Comparison of ENCODE assay signal across 17 cellular contexts in genomic region chr13:38703255-38703654, GRCh38. TPM values are rescaled to one million over a fixed set of nuclear protein-coding genes. Genes with fewer than 3 reads are reported as not detected.
DNase-seq lines count a peak whose midpoint lies in the region; TF ChIP-seq lines count a peak whose summit lies in the region.
"Had no signal": no experiment of that assay in that cellular context is flagged by ENCODE, and none has a peak within 500 bp of the region (broad histone marks: within the 10 kb centered on the region; RNA-seq: fewer than 3 reads in every experiment).

No MANE protein-coding gene starts in this region.

- TF ChIP-seq CTCF in Calu3 (IDR thresholded peaks at IDR 0.05; ENCODE audit: unreplicated experiment) (no peak), mesothelial cell of epicardium (IDR thresholded peaks at IDR 0.05; ENCODE audit: unreplicated experiment) (no peak), progenitor cell of endocrine pancreas (IDR thresholded peaks at IDR 0.05; ENCODE audit: unreplicated experiment) (no peak)

- H3K9ac ChIP-seq in skeletal muscle tissue (ENCODE audit: low read depth in 1 of 3, low read length in 3 of 3), result peak overlapping the region; percentile 25 to 52 (median 36)

- H3K36me3 ChIP-seq in skeletal muscle tissue (ENCODE audit: control insufficient read depth in 3 of 3, insufficient read depth in 3 of 3, low read length in 3 of 3), result no peaks in the 10 kb centered on the region

- H3K27ac Mint-ChIP-seq in Calu3 (ENCODE audit: unreplicated experiment), result peak overlapping the region; percentile 17
- H3K27ac Mint-ChIP-seq in mesothelial cell of epicardium, result peak overlapping the region; percentile 90
- H3K27ac Mint-ChIP-seq in activated CD4-positive, alpha-beta T cell treated with anti-CD3 and anti-CD28 coated beads, Interleukin-2, amount 10 ng/mL, durations not matched to agents 24 days and 14 days, result no peak overlapping the region
- no peak overlapping the region for H3K27ac Mint-ChIP-seq in progenitor cell of endocrine pancreas
- H3K27ac Mint-ChIP-seq: CD4-positive, alpha-beta T cell; H9 had no signal

- no peak overlapping the region for H3K4me3 ChIP-seq in skeletal muscle tissue (ENCODE audit: low read length in 3 of 3)
- H3K4me3 ChIP-seq: A549 had no signal

- intact Hi-C loops in Calu3 (cut with micrococcal nuclease; ENCODE audit: unreplicated experiment), result no loop called here
- intact Hi-C loops in activated CD4-positive, alpha-beta T cell treated with anti-CD3 and anti-CD28 coated beads, Interleukin-2, amount 10 ng/mL, durations not matched to agents 24 days and 14 days (cut with micrococcal nuclease), result no loop called here

- DNase-seq in Calu3 (no peak), mesothelial cell of epicardium (ENCODE audit: low spot score in 2 of 2, unreplicated experiment in 2 of 2) (no peak), retina (peak; percentile 36), progenitor cell of endocrine pancreas (ENCODE audit: low spot score, unreplicated experiment) (no peak), NCI-H146 treated with DMSO at 0.1 percent for 48 hours (lab: John Stamatoyannopoulos, UW; ENCODE audit: unreplicated experiment) (no peak)
- no peak for DNase-seq in activated CD4-positive, alpha-beta T cell treated with anti-CD3 and anti-CD28 coated beads, Interleukin-2, amount 10 ng/mL, durations not matched to agents 24 days and 14 days
- DNase-seq: AML-193; Caco-2; CD4-positive, alpha-beta T cell; DMS79 treated with DMSO at 0.1 percent for 48 hours; GF-D8; H9 had no signal

- H3K9me3 Mint-ChIP-seq in Calu3 (ENCODE audit: low read depth, unreplicated experiment), result no peaks in the 10 kb centered on the region
- H3K9me3 Mint-ChIP-seq in mesothelial cell of epicardium, result no peaks in the 10 kb centered on the region
- no peaks in the 10 kb centered on the region for H3K9me3 Mint-ChIP-seq in activated CD4-positive, alpha-beta T cell treated with anti-CD3 and anti-CD28 coated beads, Interleukin-2, amount 10 ng/mL, durations not matched to agents 24 days and 14 days
- no peaks in the 10 kb centered on the region for H3K9me3 Mint-ChIP-seq in progenitor cell of endocrine pancreas (ENCODE audit: low read depth)
- H3K9me3 Mint-ChIP-seq: CD4-positive, alpha-beta T cell; H9 had no signal

- peak overlapping the region; percentile 91 for H3K27ac ChIP-seq in skeletal muscle tissue (ENCODE audit: low read depth, low read length)
- H3K27ac ChIP-seq: 22Rv1, A549, C4-2B had no signal

- peaks cover 51% of the 10 kb centered on the region for H3K4me1 Mint-ChIP-seq in Calu3 (ENCODE audit: low read depth, unreplicated experiment)
- peaks cover 80% of the 10 kb centered on the region for H3K4me1 Mint-ChIP-seq in mesothelial cell of epicardium
- no peaks in the 10 kb centered on the region for H3K4me1 Mint-ChIP-seq in activated CD4-positive, alpha-beta T cell treated with anti-CD3 and anti-CD28 coated beads, Interleukin-2, amount 10 ng/mL, durations not matched to agents 24 days and 14 days
- peaks cover 14% of the 10 kb centered on the region for H3K4me1 Mint-ChIP-seq in progenitor cell of endocrine pancreas (ENCODE audit: low read depth)

- H3K27me3 Mint-ChIP-seq in Calu3 (ENCODE audit: unreplicated experiment), result no peaks in the 10 kb centered on the region
- no peaks in the 10 kb centered on the region for H3K27me3 Mint-ChIP-seq in mesothelial cell of epicardium (ENCODE audit: low read depth)
- H3K27me3 Mint-ChIP-seq in activated CD4-positive, alpha-beta T cell treated with anti-CD3 and anti-CD28 coated beads, Interleukin-2, amount 10 ng/mL, durations not matched to agents 24 days and 14 days, result no peaks in the 10 kb centered on the region
- H3K27me3 Mint-ChIP-seq in progenitor cell of endocrine pancreas, result no peaks in the 10 kb centered on the region
- H3K27me3 Mint-ChIP-seq: CD4-positive, alpha-beta T cell had no signal

- H3K9me3 ChIP-seq in skeletal muscle tissue (ENCODE audit: control insufficient read depth in 3 of 3, low read length in 3 of 3), result no peaks in the 10 kb centered on the region
- H3K9me3 ChIP-seq: A549, Caco-2 had no signal

- H3K27me3 ChIP-seq in skeletal muscle tissue (ENCODE audit: control insufficient read depth in 3 of 3, insufficient read depth in 3 of 3, low read length in 3 of 3), result no peaks in the 10 kb centered on the region

- no peaks in the 10 kb centered on the region for H3K36me3 Mint-ChIP-seq in Calu3 (ENCODE audit: insufficient read depth, unreplicated experiment)
- peaks cover 2% of the 10 kb centered on the region for H3K36me3 Mint-ChIP-seq in mesothelial cell of epicardium
- H3K36me3 Mint-ChIP-seq in activated CD4-positive, alpha-beta T cell treated with anti-CD3 and anti-CD28 coated beads, Interleukin-2, amount 10 ng/mL, durations not matched to agents 24 days and 14 days (ENCODE audit: low read depth), result no peaks in the 10 kb centered on the region
- H3K36me3 Mint-ChIP-seq in progenitor cell of endocrine pancreas (ENCODE audit: insufficient read depth), result peaks cover 22% of the 10 kb centered on the region

- H3K4me1 ChIP-seq in skeletal muscle tissue (ENCODE audit: control insufficient read depth in 3 of 3, insufficient read depth in 3 of 3, low read length in 3 of 3), result peaks cover 5 to 11% (median 11%) of the 10 kb centered on the region in 3 donors
- H3K4me1 ChIP-seq: A549, Caco-2 had no signal

- CTCF ChIA-PET in Calu3 (lab: Charles Lee), result interaction anchor here (0.7 to 1.2 kb wide), 3 partner anchors 9 to 88 kb away, joined by 3 to 5 read pairs (median 4); no protein-coding TSS in a partner anchor

- no TSS peak for BruUV-seq in Calu3 (replicated peaks; lab: Mats Ljungman, UMichigan)

- H3K4me3 Mint-ChIP-seq in Calu3 (ENCODE audit: low read depth, unreplicated experiment), result no peak overlapping the region
- H3K4me3 Mint-ChIP-seq in mesothelial cell of epicardium, result no peak overlapping the region
- H3K4me3 Mint-ChIP-seq in activated CD4-positive, alpha-beta T cell treated with anti-CD3 and anti-CD28 coated beads, Interleukin-2, amount 10 ng/mL, durations not matched to agents 24 days and 14 days, result no peak overlapping the region
- H3K4me3 Mint-ChIP-seq in progenitor cell of endocrine pancreas (ENCODE audit: low read depth), result no peak overlapping the region
- H3K4me3 Mint-ChIP-seq: CD4-positive, alpha-beta T cell; H9 had no signal

RNA-seq across cellular contexts. Expression of gene FREM2, which starts 16.4 kb away (rescaled TPM):
- total RNA-seq in Calu3 (2022), result 23.1 and 25.4 TPM in 2 replicates
- total RNA-seq in mesothelial cell of epicardium, result 82.9 to 83.5 TPM (median 83.1 TPM) in 3 replicates
- total RNA-seq in skeletal muscle tissue, result 7.8 TPM
- total RNA-seq in activated CD4-positive, alpha-beta T cell treated with anti-CD3 and anti-CD28 coated beads, Interleukin-2, amount 10 ng/mL, durations not matched to agents 24 days and 14 days, result under 0.01 and 0.05 TPM in 2 replicates
- total RNA-seq in progenitor cell of endocrine pancreas, result 75.3 and 92.8 TPM in 2 replicates
- total RNA-seq: CD4-positive, alpha-beta T cell; HepG2 had no signal

Comparison
In these comparisons a context has a peak if more than half of its experiments do, and no peak if none do; other contexts are left out.
1. H3K27ac Mint-ChIP-seq: peak in Calu3 (single experiment) and mesothelial cell of epicardium (single experiment); none in activated CD4-positive, alpha-beta T cell treated with anti-CD3 and anti-CD28 coated beads, Interleukin-2, amount 10 ng/mL, durations not matched to agents 24 days and 14 days (single experiment) and progenitor cell of endocrine pancreas (single experiment).